ENCODE assay signal across 33 cellular contexts in the genomic region with DNA sequence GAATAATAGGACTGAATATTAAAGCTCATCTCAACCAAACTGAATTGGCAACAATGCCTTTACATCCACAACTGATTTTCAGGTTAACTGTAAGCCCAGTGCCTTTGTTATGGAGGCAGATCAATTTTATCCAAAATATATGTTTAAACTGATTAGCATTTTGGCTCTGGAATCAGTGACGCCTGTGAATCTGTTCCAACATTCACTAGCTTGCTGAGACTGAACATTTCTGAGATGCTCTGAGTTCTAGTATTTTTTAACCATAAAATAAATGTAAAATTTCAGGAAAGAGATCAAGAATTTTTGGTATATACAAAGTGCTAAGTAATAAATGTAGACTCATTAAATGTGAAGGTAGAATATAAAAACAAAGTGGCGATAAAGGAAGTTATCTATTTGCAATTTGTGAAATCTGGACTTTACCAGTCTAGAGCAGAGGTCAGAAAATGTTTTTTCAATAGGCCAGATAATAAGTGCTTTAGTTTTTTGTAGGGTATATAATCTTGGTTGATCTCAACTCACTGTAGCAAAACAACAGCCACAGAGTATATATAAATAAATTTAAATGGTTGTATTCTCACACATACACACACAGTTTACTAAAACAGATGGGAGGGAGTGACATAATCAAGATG.
"Had no signal": no experiment of that assay in that cellular context is flagged by ENCODE, and none has a peak within 500 bp of the region (broad histone marks: within the 10 kb centered on the region; RNA-seq: fewer than 3 reads in every experiment).

No MANE protein-coding gene starts in this region.

- H3K4me1 ChIP-seq: adrenal gland, body of pancreas, breast epithelium had no signal

- H3K4me3 ChIP-seq: adrenal gland, body of pancreas, breast epithelium had no signal

- H3K27ac ChIP-seq: adrenal gland, body of pancreas, brain microvascular endothelial cell, breast epithelium, VCaP had no signal

- FAIRE-seq: astrocyte, TTC549 had no signal

- H3K9me3 ChIP-seq: adrenal gland, body of pancreas, breast epithelium had no signal

- ATAC-seq: activated CD8-positive, alpha-beta T cell treated with anti-CD3 and anti-CD28 coated beads for 36 hours; activated naive CD4-positive, alpha-beta T cell treated with anti-CD3 and anti-CD28 coated beads, Interleukin-2, amount 50 U/mL, for 72 hours; activated T-cell treated with anti-CD3 and anti-CD28 coated beads, Interleukin-2, amount 50 U/mL, for 4 hours; activated T-cell treated with anti-CD3 and anti-CD28 coated beads, Interleukin-2, amount 50 U/mL, for 72 hours; activated T-helper 17 cell treated with anti-CD3 and anti-CD28 coated beads, Interleukin-2, amount 50 U/mL, for 72 hours; body of pancreas had no signal

- DNase-seq: activated B cell treated with CpG ODN at 0.5 μM for 24 hours; activated CD4-positive, alpha-beta memory T cell treated with anti-CD3 and anti-CD28 coated beads for 36 hours; activated CD4-positive, alpha-beta T cell treated with anti-CD3 and anti-CD28 coated beads for 4 hours; activated CD4-positive, alpha-beta T cell treated with anti-CD3 and anti-CD28 coated beads, Interleukin-2, amount 10 ng/mL, durations not matched to agents 24 days and 14 days; activated CD4-positive, alpha-beta T cell treated with anti-CD3 and anti-CD28 coated beads, Interleukin-2, amount 50 U/mL, for 1 hour; activated CD4-positive, alpha-beta T cell treated with anti-CD3 and anti-CD28 coated beads, Interleukin-2, amount 50 U/mL, for 4 hours; activated CD4-positive, CD25-positive, alpha-beta regulatory T cell treated with anti-CD3 and anti-CD28 coated beads, Interleukin-2, amount 50 U/mL, for 72 hours; activated CD8-positive, alpha-beta memory T cell treated with anti-CD3 and anti-CD28 coated beads, Interleukin-2, amount 50 U/mL, for 4 hours; activated CD8-positive, alpha-beta T cell treated with anti-CD3 and anti-CD28 coated beads for 36 hours; activated effector memory CD4-positive, alpha-beta T cell treated with anti-CD3 and anti-CD28 coated beads, Interleukin-2, amount 50 U/mL, for 16 hours; activated gamma-delta T cell treated with Interleukin-2 at 50 U/mL for 16 hours; activated naive CD4-positive, alpha-beta T cell; activated naive CD4-positive, alpha-beta T cell treated with anti-CD3 and anti-CD28 coated beads for 36 hours; activated naive CD4-positive, alpha-beta T cell treated with anti-CD3 and anti-CD28 coated beads, Interleukin-2, amount 50 U/mL, for 16 hours; activated naive CD8-positive, alpha-beta T cell treated with anti-CD3 and anti-CD28 coated beads for 36 hours; activated T-cell treated with anti-CD3 and anti-CD28 coated beads for 4 hours; activated T-cell treated with anti-CD3 and anti-CD28 coated beads, Interleukin-2, amount 50 U/mL, for 1 hour; activated T-cell treated with anti-CD3 and anti-CD28 coated beads, Interleukin-2, amount 50 U/mL, for 4 hours; activated T-cell treated with anti-CD3 and anti-CD28 coated beads, Interleukin-2, amount 50 U/mL, for 72 hours; adrenal gland; amniotic stem cell; aorta; body of pancreas; brain microvascular endothelial cell; central memory CD4-positive, alpha-beta T cell; T-helper 2 cell; T-helper 9 cell had no signal

- H3K36me3 ChIP-seq: adrenal gland, brain microvascular endothelial cell, breast epithelium had no signal

- H3K27me3 ChIP-seq: adrenal gland, body of pancreas, brain microvascular endothelial cell, breast epithelium had no signal
